ENCODE assay signal across 14 cellular contexts in genomic region chr4:173527103-173527876, GRCh38. TPM values are rescaled to one million over a fixed set of nuclear protein-coding genes. Genes with fewer than 3 reads are reported as not detected.
A peak's percentile ranks its signal among the peaks of the same experiment; 100 is the strongest.
DNase-seq lines count a peak whose midpoint lies in the region; ATAC-seq and TF ChIP-seq lines count a peak whose summit lies in the region.
"Had no signal": no experiment of that assay in that cellular context is flagged by ENCODE, and none has a peak within 500 bp of the region (broad histone marks: within the 10 kb centered on the region; RNA-seq: fewer than 3 reads in every experiment).

No MANE protein-coding gene starts in this region.

- peaks cover 5% of the 10 kb centered on the region for H3K36me3 Mint-ChIP-seq in activated naive CD8-positive, alpha-beta T cell
- H3K36me3 Mint-ChIP-seq in activated naive CD8-positive, alpha-beta T cell treated with anti-CD3 and anti-CD28 coated beads, Interleukin-2, amount 50 U/mL, for 24 hours (ENCODE audit: low read depth): peaks cover 17% of the 10 kb centered on the region
- H3K36me3 Mint-ChIP-seq: CD8-positive, alpha-beta T cell had no signal

- H3K9me3 Mint-ChIP-seq in activated naive CD8-positive, alpha-beta T cell (ENCODE audit: low read depth): peaks cover 4% of the 10 kb centered on the region
- peaks cover 5% of the 10 kb centered on the region for H3K9me3 Mint-ChIP-seq in activated naive CD8-positive, alpha-beta T cell treated with anti-CD3 and anti-CD28 coated beads, Interleukin-2, amount 50 U/mL, for 24 hours

- TF ChIP-seq CTCF in colonic mucosa (IDR thresholded peaks at IDR 0.05): no peak
- TF ChIP-seq CTCF in uterus (IDR thresholded peaks at IDR 0.05): no peak

- peaks cover 63% of the 10 kb centered on the region for H3K27me3 Mint-ChIP-seq in activated naive CD8-positive, alpha-beta T cell
- peaks cover 86% of the 10 kb centered on the region for H3K27me3 Mint-ChIP-seq in activated naive CD8-positive, alpha-beta T cell treated with anti-CD3 and anti-CD28 coated beads, Interleukin-2, amount 50 U/mL, for 24 hours

- TF ChIP-seq POLR2A in uterus (IDR thresholded peaks at IDR 0.05): no peak

- intact Hi-C loops in colonic mucosa (cut with DNase I) (no loop called here), uterus (cut with DNase I; ENCODE audit: low total_unique reads) (no loop called here)

- H3K36me3 ChIP-seq in colonic mucosa (no peaks in the 10 kb centered on the region), mucosa of rectum (ENCODE audit: control insufficient read depth in 2 of 2, insufficient read depth in 2 of 2, low read length in 2 of 2) (no peaks in the 10 kb centered on the region), uterus (no peaks in the 10 kb centered on the region)

- H3K9ac ChIP-seq in colonic mucosa (ENCODE audit: low read depth in 2 of 2, low read length in 2 of 2) (peak overlapping the region; percentile 8 to 28), mucosa of rectum (ENCODE audit: low read depth in 1 of 2, low read length in 2 of 2) (peak overlapping the region; percentile 6 to 32)

- H3K4me1 Mint-ChIP-seq in activated naive CD8-positive, alpha-beta T cell (ENCODE audit: low read depth): peaks cover 34% of the 10 kb centered on the region
- H3K4me1 Mint-ChIP-seq in activated naive CD8-positive, alpha-beta T cell treated with anti-CD3 and anti-CD28 coated beads, Interleukin-2, amount 50 U/mL, for 24 hours: peaks cover 25% of the 10 kb centered on the region

- peak overlapping the region; percentile 28 for H3K4me3 ChIP-seq in colonic mucosa
- peak overlapping the region; percentile 43 to 67 for H3K4me3 ChIP-seq in mucosa of rectum (ENCODE audit: low read length in 2 of 2)
- H3K4me3 ChIP-seq in uterus: peak overlapping the region; percentile 81 to 87

- no peak overlapping the region for H3K4me3 Mint-ChIP-seq in activated naive CD8-positive, alpha-beta T cell
- no peak overlapping the region for H3K4me3 Mint-ChIP-seq in activated naive CD8-positive, alpha-beta T cell treated with anti-CD3 and anti-CD28 coated beads, Interleukin-2, amount 50 U/mL, for 24 hours

- no peak for ATAC-seq in activated naive CD8-positive, alpha-beta T cell treated with anti-CD3 and anti-CD28 coated beads, Interleukin-2, amount 50 U/mL, for 24 hours
- ATAC-seq in HG03097 (IDR thresholded peaks at IDR 0.05; ENCODE audit: low FRiP score, unreplicated experiment): no peak
- ATAC-seq: CD8-positive, alpha-beta T cell; esophagus mucosa; T-cell had no signal

- H3K27ac ChIP-seq in colonic mucosa (no peak overlapping the region), mucosa of rectum (ENCODE audit: low read depth in 2 of 2, low read length in 2 of 2) (peak overlapping the region; percentile 52 to 69), uterus (peak overlapping the region; percentile 98 to 99)

- H3K4me1 ChIP-seq in colonic mucosa: no peaks in the 10 kb centered on the region
- H3K4me1 ChIP-seq in mucosa of rectum (ENCODE audit: control insufficient read depth in 2 of 2, insufficient read depth in 2 of 2, low read length in 2 of 2): peaks cover 0 to 4% of the 10 kb centered on the region in 2 donors
- no peaks in the 10 kb centered on the region for H3K4me1 ChIP-seq in uterus

- H3K27me3 ChIP-seq in colonic mucosa: peaks cover 81% of the 10 kb centered on the region
- peaks cover 68 to 79% of the 10 kb centered on the region in 2 donors for H3K27me3 ChIP-seq in mucosa of rectum (ENCODE audit: control insufficient read depth in 2 of 2, insufficient read depth in 2 of 2, low read length in 2 of 2)
- H3K27me3 ChIP-seq in uterus: no peaks in the 10 kb centered on the region

- DNase-seq in activated naive CD8-positive, alpha-beta T cell treated with anti-CD3 and anti-CD28 coated beads, Interleukin-2, amount 50 U/mL, for 24 hours: no peak
- DNase-seq in colonic mucosa: no peak
- DNase-seq in uterus: no peak
- DNase-seq in DMS114 treated with DMSO at 0.1 percent for 48 hours (lab: John Stamatoyannopoulos, UW; ENCODE audit: unreplicated experiment): no peak
- DNase-seq in NCI-H524 (lab: John Stamatoyannopoulos, UW): no peak
- DNase-seq: activated naive CD4-positive, alpha-beta T cell; stimulated activated CD4-positive, alpha-beta T cell treated with anti-CD3 and anti-CD28 coated beads, Interleukin-4, amount 100 ng/mL, for 1 hour; T-cell had no signal

- H3K27ac Mint-ChIP-seq in activated naive CD8-positive, alpha-beta T cell: peak overlapping the region; percentile 28
- no peak overlapping the region for H3K27ac Mint-ChIP-seq in activated naive CD8-positive, alpha-beta T cell treated with anti-CD3 and anti-CD28 coated beads, Interleukin-2, amount 50 U/mL, for 24 hours
- H3K27ac Mint-ChIP-seq: CD8-positive, alpha-beta T cell had no signal

- H3K9me3 ChIP-seq in colonic mucosa (no peaks in the 10 kb centered on the region), mucosa of rectum (ENCODE audit: control insufficient read depth in 2 of 2, low read length in 2 of 2) (peaks cover 0 to 3% of the 10 kb centered on the region in 2 donors), uterus (no peaks in the 10 kb centered on the region)

RNA-seq across cellular contexts. Expression of gene HAND2, which starts 2.7 kb away (rescaled TPM):
- total RNA-seq in colonic mucosa (1 to 10 TPM; 1.6 to 9.4 TPM), uterus (10 to 100 TPM; 20.3 to 77.6 (median 23.7) TPM)
- total RNA-seq: CD8-positive, alpha-beta T cell; NCI-H460; T-cell had no signal

Comparison
In these comparisons a context has a peak if more than half of its experiments do, and no peak if none do; other contexts are left out.
1. H3K4me3 ChIP-seq: peak in every context shown above with its lines; median percentile 84 in uterus; 55 in mucosa of rectum; 28 in colonic mucosa.